In the genomic region with DNA sequence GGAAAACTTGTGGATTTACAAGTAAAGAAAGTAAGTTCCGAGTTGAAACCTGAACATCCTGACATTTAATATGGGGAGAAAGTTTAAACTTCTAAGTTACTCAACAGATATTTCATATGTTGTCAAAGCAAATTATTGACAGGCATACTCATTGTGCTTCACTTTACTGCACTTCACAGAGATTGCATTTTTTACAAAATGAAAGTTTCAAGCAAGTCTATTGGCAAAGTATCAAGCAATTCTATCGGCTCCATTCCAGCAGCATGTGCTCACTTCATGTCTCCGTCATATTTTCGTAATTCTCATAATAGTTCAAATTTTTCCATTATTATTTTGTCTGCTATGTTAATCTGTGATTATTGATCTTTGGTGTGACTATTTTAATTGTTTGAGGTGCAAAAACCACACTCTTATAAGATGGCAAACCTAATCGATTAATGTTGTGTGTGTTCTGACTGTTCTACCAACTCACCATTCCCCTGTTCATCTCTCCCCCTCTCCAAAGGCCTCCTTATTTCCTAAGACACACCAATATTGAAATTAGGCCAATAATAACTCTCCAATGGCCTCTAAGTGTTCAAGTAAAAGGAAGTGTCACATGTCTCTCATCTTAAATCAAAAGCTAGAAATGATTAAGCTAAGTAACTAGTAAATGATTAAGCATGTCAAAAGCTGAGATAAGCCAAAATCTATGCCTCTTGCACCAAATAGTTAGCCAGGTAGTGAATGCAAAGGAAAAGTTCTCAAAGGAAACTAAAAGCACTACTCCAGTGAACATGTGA, we compare ENCODE assay signal across 20 cellular contexts.
DNase-seq lines count a peak whose midpoint lies in the region; TF ChIP-seq lines count a peak whose summit lies in the region.
"Had no signal": no experiment of that assay in that cellular context is flagged by ENCODE, and none has a peak within 500 bp of the region (broad histone marks: within the 10 kb centered on the region; RNA-seq: fewer than 3 reads in every experiment).

No MANE protein-coding gene starts in this region.

- WGBS in stomach, 5 donors: 52 to 66% (median 59%) methylated on average over 5 of the region's 5 CpGs
- WGBS in lower leg skin, 2 donors: 28 to 36% methylated on average over 5 of the region's 5 CpGs

- no peak overlapping the region for H3K27ac ChIP-seq in stomach
- H3K27ac ChIP-seq: A549 had no signal

- peak overlapping the region; percentile 8 for H3K4me3 Mint-ChIP-seq in Calu3 (ENCODE audit: low read depth, unreplicated experiment)

- no peak for TF ChIP-seq EP300 in stomach (IDR thresholded peaks at IDR 0.05)

- H3K27me3 ChIP-seq in stomach: peaks cover 0 to 16% (median 0%) of the 10 kb centered on the region in 3 donors

- H3K9me3 Mint-ChIP-seq in Calu3 (ENCODE audit: low read depth, unreplicated experiment): no peaks in the 10 kb centered on the region

- no peaks in the 10 kb centered on the region for H3K4me1 ChIP-seq in stomach
- H3K4me1 ChIP-seq: A549 had no signal

- no TSS peak for BruUV-seq in Calu3 (replicated peaks; lab: Mats Ljungman, UMichigan)

- H3K9me3 ChIP-seq in stomach: no peaks in the 10 kb centered on the region
- H3K9me3 ChIP-seq: A549, Caco-2 had no signal

- H3K27ac Mint-ChIP-seq in Calu3 (ENCODE audit: unreplicated experiment): no peak overlapping the region

- H3K4me3 ChIP-seq in choroid plexus epithelial cell (ENCODE audit: low read depth, low read length): no peak overlapping the region
- no peak overlapping the region for H3K4me3 ChIP-seq in stomach
- no peak overlapping the region for H3K4me3 ChIP-seq in lower leg skin (ENCODE audit: low read depth, poor library complexity, severe bottlenecking)
- H3K4me3 ChIP-seq: A549 had no signal

- H3K27me3 Mint-ChIP-seq in Calu3 (ENCODE audit: unreplicated experiment): peaks cover 22% of the 10 kb centered on the region

- TF ChIP-seq CTCF in Calu3 (IDR thresholded peaks at IDR 0.05; ENCODE audit: unreplicated experiment): no peak
- no peak for TF ChIP-seq CTCF in choroid plexus epithelial cell (conservative IDR thresholded peaks at IDR 0.05; ENCODE audit: low read depth, low read length)
- no peak for TF ChIP-seq CTCF in stomach (IDR thresholded peaks at IDR 0.05)
- no peak for TF ChIP-seq CTCF in lower leg skin (IDR thresholded peaks at IDR 0.05)

- TF ChIP-seq POLR2A in stomach (IDR thresholded peaks at IDR 0.05) (no peak), lower leg skin (IDR thresholded peaks at IDR 0.05) (no peak)

- no peaks in the 10 kb centered on the region for H3K36me3 Mint-ChIP-seq in Calu3 (ENCODE audit: insufficient read depth, unreplicated experiment)

- DNase-seq in Calu3 (no peak), choroid plexus epithelial cell (ENCODE audit: low read depth) (peak; percentile 23), iris pigment epithelial cell (ENCODE audit: low read depth) (peak; percentile 41), renal cortical epithelial cell (ENCODE audit: low read depth) (peak; percentile 63), 8988T (no peak), stomach (no peak), lower leg skin (ENCODE audit: low spot score in 2 of 2) (no peak)
- no peak for DNase-seq in stimulated activated CD4-positive, alpha-beta T cell treated with anti-CD3 and anti-CD28 coated beads, Interleukin-4, amount 100 ng/mL, for 24 hours
- DNase-seq: AML-193, Caco-2, DMS79, GDM1, Kasumi-1, NCI-H1105 treated with DMSO at 0.1 percent for 48 hours, NCI-H187 treated with DMSO at 0.1 percent for 48 hours, NCI-H2171, NCI-H446 treated with DMSO at 0.1 percent for 48 hours, NCI-H774, SHP77 treated with DMSO at 0.1 percent for 48 hours had no signal

- no peaks in the 10 kb centered on the region for H3K36me3 ChIP-seq in stomach

- H3K4me1 Mint-ChIP-seq in Calu3 (ENCODE audit: low read depth, unreplicated experiment): peaks cover 10% of the 10 kb centered on the region

- intact Hi-C loops in Calu3 (cut with micrococcal nuclease; ENCODE audit: unreplicated experiment): no loop called here
- intact Hi-C loops in stomach (cut with DNase I; ENCODE audit: low total_unique reads): no loop called here
- intact Hi-C loops in lower leg skin (cut with DNase I; ENCODE audit: low total_unique reads): no loop called here

- CTCF ChIA-PET in Calu3 (lab: Charles Lee): interaction anchor here (0.6 to 1.4 kb wide), 4 partner anchors 10 to 207 kb away, joined by 3 read pairs; no protein-coding TSS in a partner anchor

Comparison
In these comparisons a context has a peak if more than half of its experiments do, and no peak if none do; other contexts are left out.
1. DNase-seq: peak in choroid plexus epithelial cell (single experiment), iris pigment epithelial cell (single experiment) and renal cortical epithelial cell (single experiment); none in Calu3 (single experiment), 8988T (single experiment), stomach (single experiment), lower leg skin (0 of 2) and stimulated activated CD4-positive, alpha-beta T cell treated with anti-CD3 and anti-CD28 coated beads, Interleukin-4, amount 100 ng/mL, for 24 hours (single experiment).